In the genomic region with DNA sequence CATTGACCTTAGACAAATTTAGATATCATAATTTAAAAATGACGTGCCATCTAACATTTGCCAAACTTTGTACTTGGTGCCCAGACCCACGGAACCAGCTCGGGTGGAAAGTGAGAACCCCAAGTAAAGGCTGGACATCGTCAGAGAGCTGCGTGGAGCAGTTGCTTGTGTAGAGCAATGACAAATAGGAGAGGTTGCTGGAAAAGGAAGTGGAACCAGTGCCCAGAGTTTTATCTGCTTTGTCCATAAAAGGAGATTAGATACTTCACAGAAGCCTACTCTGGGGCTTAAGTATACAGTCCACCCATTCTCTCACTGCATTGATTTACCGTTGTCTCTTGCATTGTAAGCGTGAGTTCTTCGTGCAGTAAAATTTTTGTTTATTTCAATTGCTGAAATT, we compare ENCODE assay signal across 15 cellular contexts. TPM values are rescaled to one million over a fixed set of nuclear protein-coding genes. Genes with fewer than 3 reads are reported as not detected.
DNase-seq lines count a peak whose midpoint lies in the region; ATAC-seq, FAIRE-seq and TF ChIP-seq lines count a peak whose summit lies in the region.
"Had no signal": no experiment of that assay in that cellular context is flagged by ENCODE, and none has a peak within 500 bp of the region (broad histone marks: within the 10 kb centered on the region; RNA-seq: fewer than 3 reads in every experiment).

No MANE protein-coding gene starts in this region.

- H3K4me3 Mint-ChIP-seq in dendritic cell treated with granulocyte-macrophage colony-stimulating factor and Interleukin-4, amounts not matched to agents 40 ng/mL and 50 ng/mL, for 4 days, result no peak overlapping the region
- H3K4me3 Mint-ChIP-seq: natural killer cell treated with Interleukin-12 subunit alpha and Interleukin-12 subunit beta and Interleukin-15 and Interleukin-18, amount 100 ng/mL, for 72 hours had no signal

- H3K27ac Mint-ChIP-seq in dendritic cell treated with granulocyte-macrophage colony-stimulating factor and Interleukin-4, amounts not matched to agents 40 ng/mL and 50 ng/mL, for 4 days, result peak overlapping the region; percentile 34
- H3K27ac Mint-ChIP-seq: activated naive CD4-positive, alpha-beta T cell treated with anti-CD3 and anti-CD28 coated beads, Interleukin-2, amount 50 U/mL, for 72 hours; natural killer cell treated with Interleukin-12 subunit alpha and Interleukin-12 subunit beta and Interleukin-15 and Interleukin-18, amount 100 ng/mL, for 72 hours had no signal

- no peaks in the 10 kb centered on the region for H4K20me1 ChIP-seq in GM23248 (ENCODE audit: insufficient read depth)

- in situ Hi-C loops in GM23248 (cut with MboI), result no loop called here

- H3F3A ChIP-seq in GM23248 (ENCODE audit: insufficient read depth), result no peaks in the 10 kb centered on the region

- no peak overlapping the region for H2AFZ ChIP-seq in GM23248

- FAIRE-seq in D721Med (lab: Jason Lieb, UNC), result no peak
- FAIRE-seq: keratinocyte had no signal

- no peaks in the 10 kb centered on the region for H3K9me2 ChIP-seq in GM23248 (ENCODE audit: insufficient read depth)

- H3K4me2 ChIP-seq in GM23248 (ENCODE audit: unreplicated experiment), result no peak overlapping the region

- H3K27me3 Mint-ChIP-seq in dendritic cell treated with granulocyte-macrophage colony-stimulating factor and Interleukin-4, amounts not matched to agents 40 ng/mL and 50 ng/mL, for 4 days, result peaks cover 13% of the 10 kb centered on the region

- H3K27ac ChIP-seq in muscle layer of duodenum (ENCODE audit: low read length), result peak overlapping the region; percentile 74
- H3K27ac ChIP-seq in GM23248, result no peak overlapping the region
- H3K27ac ChIP-seq: colonic mucosa, skin epidermis had no signal

- peaks cover 38% of the 10 kb centered on the region for H3K4me1 Mint-ChIP-seq in dendritic cell treated with granulocyte-macrophage colony-stimulating factor and Interleukin-4, amounts not matched to agents 40 ng/mL and 50 ng/mL, for 4 days (ENCODE audit: low read depth)

- ATAC-seq in omental fat pad (ENCODE audit: low FRiP score), result no peak
- ATAC-seq: natural killer cell treated with Interleukin-12 subunit alpha and Interleukin-12 subunit beta and Interleukin-15 and Interleukin-18, amount 100 ng/mL, for 72 hours had no signal

- no peaks in the 10 kb centered on the region for H3K79me2 ChIP-seq in GM23248 (ENCODE audit: insufficient read depth)

- H3K27me3 ChIP-seq in muscle layer of duodenum (ENCODE audit: low read depth, low read length), result no peaks in the 10 kb centered on the region
- peaks cover 32% of the 10 kb centered on the region for H3K27me3 ChIP-seq in GM23248 (replicated peaks; ENCODE audit: insufficient read depth)
- H3K27me3 ChIP-seq: colonic mucosa had no signal

- peak; percentile 26 for DNase-seq in EH (ENCODE audit: low read depth)
- peak; percentile 54 for DNase-seq in NB4 (ENCODE audit: low read depth)
- DNase-seq in GM23248, result no peak
- no peak for DNase-seq in D721Med (ENCODE audit: insufficient read length, low spot score)
- DNase-seq in activated CD4-positive, alpha-beta T cell treated with anti-CD3 and anti-CD28 coated beads, Interleukin-2, amount 50 U/mL, for 1 hour, result no peak
- no peak for DNase-seq in omental fat pad (ENCODE audit: low spot score)
- DNase-seq: colonic mucosa, NCI-H2171, T-helper 2 cell had no signal

- 68 to 72% methylated on average over 8 of the region's 8 CpGs for WGBS in GM23248 (ENCODE audit: low coverage in 1 of 2, low lambda C conversion rate in 2 of 2, missing lambda C conversion rate in 2 of 2), 2 experiments

- H3K9ac ChIP-seq in GM23248, result no peak overlapping the region

- no peaks in the 10 kb centered on the region for H3K36me3 Mint-ChIP-seq in dendritic cell treated with granulocyte-macrophage colony-stimulating factor and Interleukin-4, amounts not matched to agents 40 ng/mL and 50 ng/mL, for 4 days (ENCODE audit: low read depth)
- H3K36me3 Mint-ChIP-seq: activated naive CD4-positive, alpha-beta T cell treated with anti-CD3 and anti-CD28 coated beads, Interleukin-2, amount 50 U/mL, for 72 hours; natural killer cell treated with Interleukin-12 subunit alpha and Interleukin-12 subunit beta and Interleukin-15 and Interleukin-18, amount 100 ng/mL, for 72 hours had no signal

- H3K9me3 ChIP-seq in muscle layer of duodenum (ENCODE audit: control insufficient read depth in 1 of 2, low read length in 2 of 2) (no peaks in the 10 kb centered on the region), GM23248 (ENCODE audit: low read depth) (no peaks in the 10 kb centered on the region)
- H3K9me3 ChIP-seq: colonic mucosa had no signal

- TF ChIP-seq POLR2A in NB4 (IDR thresholded peaks at IDR 0.05; ENCODE audit: extremely low read depth, insufficient read length), result no peak

- intact Hi-C loops in dendritic cell treated with granulocyte-macrophage colony-stimulating factor and Interleukin-4, amounts not matched to agents 40 ng/mL and 50 ng/mL, for 4 days (cut with micrococcal nuclease), result no loop called here

- TF ChIP-seq CTCF in NB4 (IDR thresholded peaks at IDR 0.05; ENCODE audit: low read depth, low read length), result no peak
- no peak for TF ChIP-seq CTCF in D721Med (IDR thresholded peaks at IDR 0.05; ENCODE audit: insufficient read depth, missing control alignments)
- TF ChIP-seq CTCF in omental fat pad (IDR thresholded peaks at IDR 0.05), result no peak

- no peaks in the 10 kb centered on the region for H3K9me3 Mint-ChIP-seq in dendritic cell treated with granulocyte-macrophage colony-stimulating factor and Interleukin-4, amounts not matched to agents 40 ng/mL and 50 ng/mL, for 4 days
- H3K9me3 Mint-ChIP-seq: activated naive CD4-positive, alpha-beta T cell treated with anti-CD3 and anti-CD28 coated beads, Interleukin-2, amount 50 U/mL, for 72 hours; natural killer cell treated with Interleukin-12 subunit alpha and Interleukin-12 subunit beta and Interleukin-15 and Interleukin-18, amount 100 ng/mL, for 72 hours had no signal

- no peaks in the 10 kb centered on the region for H3K36me3 ChIP-seq in muscle layer of duodenum (ENCODE audit: control insufficient read depth in 1 of 2, insufficient read depth in 2 of 2, low read length in 2 of 2)
- H3K36me3 ChIP-seq in GM23248 (ENCODE audit: low read depth), result no peaks in the 10 kb centered on the region
- H3K36me3 ChIP-seq: colonic mucosa had no signal

- H3K4me3 ChIP-seq in NB4 (ENCODE audit: low read depth, low read length), result no peak overlapping the region
- H3K4me3 ChIP-seq in muscle layer of duodenum (ENCODE audit: low read depth in 1 of 2, low read length in 2 of 2), result no peak overlapping the region
- H3K4me3 ChIP-seq in GM23248, result no peak overlapping the region
- H3K4me3 ChIP-seq: colonic mucosa, skin epidermis had no signal

- H3K4me1 ChIP-seq in muscle layer of duodenum (ENCODE audit: control insufficient read depth in 1 of 2, insufficient read depth in 2 of 2, low read length in 2 of 2) (peaks cover 3 to 4% of the 10 kb centered on the region in 2 donors), GM23248 (ENCODE audit: insufficient read depth) (no peaks in the 10 kb centered on the region; the same call in 1 of the 2 replicates)
- H3K4me1 ChIP-seq: colonic mucosa had no signal

RNA-seq across cellular contexts. Expression of gene TBC1D1, which starts 5.4 kb away (rescaled TPM):
- 34.6 and 41.1 TPM in 2 replicates for total RNA-seq in GM23248 (2014; rRNA removed; shearing (Covaris generic))
- polyA plus RNA-seq in GM23248 (2016; fragmentation: Nextera tagmentation; extraction: Ambion mirVana), result 12.4 and 13.6 TPM in 2 replicates
- 100 to 1,000 TPM in 2 of 4 donors, 10 to 100 TPM in 2; 56.4 to 127 (median 94.8) TPM for total RNA-seq in omental fat pad

RNA-seq across cellular contexts. Expression of gene PGM2, which starts 59.0 kb away (rescaled TPM):
- 17.9 and 20.9 TPM in 2 replicates for total RNA-seq in GM23248 (2014; rRNA removed; shearing (Covaris generic))
- 11.2 and 12.5 TPM in 2 replicates for polyA plus RNA-seq in GM23248 (2016; fragmentation: Nextera tagmentation; extraction: Ambion mirVana)
- 10 to 100 TPM; 15.9 to 34.0 (median 26.2) TPM for total RNA-seq in omental fat pad

Comparison
In these comparisons a context has a peak if more than half of its experiments do, and no peak if none do; other contexts are left out.
1. DNase-seq: peak in EH (single experiment) and NB4 (single experiment); none in GM23248 (single experiment), D721Med (single experiment), activated CD4-positive, alpha-beta T cell treated with anti-CD3 and anti-CD28 coated beads, Interleukin-2, amount 50 U/mL, for 1 hour (single experiment) and omental fat pad (single experiment).